Comparison of ENCODE assay signal across 7 cellular contexts in the genomic region with DNA sequence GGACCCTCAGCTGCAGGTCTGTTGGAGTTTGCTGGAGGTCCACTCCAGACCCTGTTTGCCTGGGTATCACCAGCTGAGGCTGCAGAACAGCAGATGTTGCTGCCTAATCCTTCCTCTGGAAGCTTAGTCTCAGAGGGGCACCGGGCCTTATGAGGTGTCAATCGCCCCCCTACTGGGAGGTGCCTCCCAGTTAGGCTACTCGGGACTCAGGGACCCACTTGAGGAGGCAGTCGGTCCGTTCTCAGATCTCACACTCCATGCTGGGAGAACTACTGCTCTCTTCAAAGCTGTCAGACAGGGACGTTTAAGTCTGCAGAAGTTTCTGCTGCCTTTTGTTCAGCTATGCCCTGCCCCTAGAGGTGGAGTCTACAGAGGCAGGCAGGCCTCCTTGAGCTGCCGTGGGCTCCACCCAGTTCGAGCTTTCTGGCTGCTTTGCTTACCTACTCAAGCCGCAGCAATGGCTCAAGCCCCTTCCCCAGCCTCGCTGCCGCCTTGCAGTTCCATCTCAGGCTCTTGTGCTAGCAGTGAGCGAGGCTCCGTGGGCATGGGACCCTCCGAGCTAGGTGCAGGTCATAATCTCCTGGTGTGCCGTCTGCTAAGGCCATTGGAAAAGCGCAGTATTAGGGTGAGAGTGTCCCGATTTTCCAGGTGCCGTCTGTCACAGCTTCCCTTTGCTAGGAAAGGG.
DNase-seq lines count a peak whose midpoint lies in the region; ATAC-seq and TF ChIP-seq lines count a peak whose summit lies in the region.
"Not testable (repeated sequence)": the region's sequence is repeated elsewhere in the genome, so short reads cannot be mapped to it uniquely, and the experiment has no call there.

No MANE protein-coding gene starts in this region.

- H3K9me3 Mint-ChIP-seq in CD14-positive monocyte = peaks cover 0 to 21% (median 9%) of the 10 kb centered on the region in 7 donors
- not testable (repeated sequence) for H3K9me3 Mint-ChIP-seq in GM23338
- H3K9me3 Mint-ChIP-seq in endodermal cell = peaks cover 33% of the 10 kb centered on the region
- peaks cover 15% of the 10 kb centered on the region for H3K9me3 Mint-ChIP-seq in neural progenitor cell

- not testable (repeated sequence) for H4K20me1 ChIP-seq in GM23338 (replicated peaks; ENCODE audit: insufficient read depth); neural progenitor cell (ENCODE audit: low read depth)

- not testable (repeated sequence) for H3K4me3 Mint-ChIP-seq in CD14-positive monocyte, GM23338, endodermal cell, neural progenitor cell

- intact Hi-C loops in CD14-positive monocyte (cut with micrococcal nuclease) = not testable (repeated sequence)

- not testable (repeated sequence) for H3K27ac ChIP-seq in GM23338 (ENCODE audit: low read depth); HUES64 (ENCODE audit: low read depth, low read length); endodermal cell (ENCODE audit: low read depth, low read length); neural progenitor cell

- peak; percentile 42 for DNase-seq in CD14-positive monocyte (ENCODE audit: low spot score)
- DNase-seq in GM23338 (ENCODE audit: low spot score) = peak; percentile 46
- peak; percentile 18 for DNase-seq in NT2/D1 (ENCODE audit: low read depth, low spot score)
- peak; percentile 75 for DNase-seq in endodermal cell
- peak; percentile 4 for DNase-seq in neural progenitor cell (ENCODE audit: low spot score)

- H2AFZ ChIP-seq in GM23338; neural progenitor cell (replicated peaks): not testable (repeated sequence)

- not testable (repeated sequence) for H3K36me3 Mint-ChIP-seq in CD14-positive monocyte
- H3K36me3 Mint-ChIP-seq in GM23338 (ENCODE audit: low read depth) (peaks cover 30% of the 10 kb centered on the region; the same call in 2 of the 3 replicates), endodermal cell (ENCODE audit: low read depth) (peaks cover 47% of the 10 kb centered on the region), neural progenitor cell (peaks cover 20% of the 10 kb centered on the region)

- ATAC-seq in GM23338 = peak; percentile 53

- not testable (repeated sequence) for H3K4me1 Mint-ChIP-seq in CD14-positive monocyte, GM23338, endodermal cell, neural progenitor cell

- H3K79me2 ChIP-seq in GM23338 (replicated peaks; ENCODE audit: insufficient read depth); neural progenitor cell (ENCODE audit: low read depth): not testable (repeated sequence)

- H3K27me3 Mint-ChIP-seq in CD14-positive monocyte (ENCODE audit: low read depth in 3 of 3); GM23338 (ENCODE audit: insufficient read depth, low read depth, poor library complexity); endodermal cell (ENCODE audit: insufficient read depth); neural progenitor cell (ENCODE audit: insufficient read depth, low read depth): not testable (repeated sequence)

- H3K9me3 ChIP-seq in HUES64 (ENCODE audit: insufficient read depth, low read depth, low read length); NT2/D1 (ENCODE audit: insufficient read depth, low read length); iPS-18c (ENCODE audit: control insufficient read depth, insufficient read depth, low read length); neural progenitor cell (ENCODE audit: low read depth): not testable (repeated sequence)
- peaks cover 14% of the 10 kb centered on the region for H3K9me3 ChIP-seq in endodermal cell (ENCODE audit: control insufficient read depth, low read length)

- not testable (repeated sequence) for H3K36me3 ChIP-seq in GM23338 (ENCODE audit: insufficient read depth); HUES64 (ENCODE audit: insufficient read depth, low read length); NT2/D1 (ENCODE audit: insufficient read depth, insufficient read length, low read length); neural progenitor cell
- H3K36me3 ChIP-seq in endodermal cell (ENCODE audit: control insufficient read depth, insufficient read depth, low read length) = peaks cover 12% of the 10 kb centered on the region

- not testable (repeated sequence) for H3K4me2 ChIP-seq in GM23338, neural progenitor cell

- H3K9me2 ChIP-seq in GM23338 (ENCODE audit: insufficient read depth) = not testable (repeated sequence)

- not testable (repeated sequence) for H3K4me3 ChIP-seq in GM23338; endodermal cell (ENCODE audit: low read length); neural progenitor cell
- H3K4me3 ChIP-seq in HUES64 (ENCODE audit: low read length) = peak overlapping the region; percentile 29; the same call in 1 of the 2 replicates
- H3K4me3 ChIP-seq in NT2/D1 (ENCODE audit: insufficient read length, low read depth) = peak overlapping the region; percentile 29
- peak overlapping the region; percentile 15; the same call in 1 of the 2 replicates for H3K4me3 ChIP-seq in iPS-18c (ENCODE audit: insufficient read depth, low read depth, low read length)

- TF ChIP-seq CTCF in CD14-positive monocyte (IDR thresholded peaks at IDR 0.05); GM23338 (conservative IDR thresholded peaks at IDR 0.05; ENCODE audit: low read depth in 2 of 2); endodermal cell (conservative IDR thresholded peaks at IDR 0.05); neural progenitor cell (IDR thresholded peaks at IDR 0.05): not testable (repeated sequence)

- H3K4me1 ChIP-seq in GM23338 (ENCODE audit: insufficient read depth); HUES64 (ENCODE audit: insufficient read depth, low read length); NT2/D1 (ENCODE audit: insufficient read depth, insufficient read length); endodermal cell (ENCODE audit: control insufficient read depth, insufficient read depth, low read length); neural progenitor cell: not testable (repeated sequence)

- not testable (repeated sequence) for H3K9ac ChIP-seq in HUES64 (ENCODE audit: low read depth, low read length); NT2/D1 (ENCODE audit: insufficient read length, low read depth); endodermal cell (ENCODE audit: extremely low read depth, low read length, poor library complexity, severe bottlenecking); neural progenitor cell

- H3K27me3 ChIP-seq in GM23338 (ENCODE audit: insufficient read depth); HUES64 (ENCODE audit: insufficient read depth, low read length); NT2/D1 (ENCODE audit: insufficient read depth, insufficient read length); endodermal cell (ENCODE audit: control insufficient read depth, insufficient read depth, low read length, poor library complexity, severe bottlenecking); neural progenitor cell: not testable (repeated sequence)

- H3F3A ChIP-seq in GM23338 (replicated peaks; ENCODE audit: low read depth); neural progenitor cell (ENCODE audit: low read depth): not testable (repeated sequence)

- WGBS in HUES64 = 74% methylated on average over 18 of the region's 18 CpGs
- 82 to 85% methylated on average over 9 to 18 of the region's 18 CpGs for WGBS in endodermal cell (ENCODE audit: insufficient coverage in 1 of 2, insufficient read length in 1 of 2), 2 experiments

- H3K27ac Mint-ChIP-seq in CD14-positive monocyte, GM23338, endodermal cell, neural progenitor cell: not testable (repeated sequence)

Comparison
In these comparisons a context has a peak if more than half of its experiments do, and no peak if none do; other contexts are left out.
1. DNase-seq: peak in every context shown above with its lines; median percentile 75 in endodermal cell; 46 in GM23338; 42 in CD14-positive monocyte; 18 in NT2/D1; 4 in neural progenitor cell.